18 cellular contexts compared by ENCODE assay signal in genomic region chr3:56930706-56931105, GRCh38.
DNase-seq lines count a peak whose midpoint lies in the region; ATAC-seq, FAIRE-seq and TF ChIP-seq lines count a peak whose summit lies in the region.
"Had no signal": no experiment of that assay in that cellular context is flagged by ENCODE, and none has a peak within 500 bp of the region (broad histone marks: within the 10 kb centered on the region; RNA-seq: fewer than 3 reads in every experiment).

No MANE protein-coding gene starts in this region.

- H3K27ac Mint-ChIP-seq in activated CD4-positive, alpha-beta memory T cell treated with anti-CD3 and anti-CD28 coated beads, Interleukin-2, amount 10 ng/mL, durations not matched to agents 7 days and 5 days: peak overlapping the region; percentile 4
- no peak overlapping the region for H3K27ac Mint-ChIP-seq in chondrocyte (ENCODE audit: unreplicated experiment)
- H3K27ac Mint-ChIP-seq: stimulated activated memory B cell treated with anti-CD40 and anti-IgM and Interleukin-4, amounts not matched to agents 10 μg/mL and 1 μg/mL and 100 μg/mL, for 72 hours had no signal

- H3K27me3 ChIP-seq in SK-N-SH (ENCODE audit: insufficient read depth): no peaks in the 10 kb centered on the region
- no peaks in the 10 kb centered on the region for H3K27me3 ChIP-seq in foreskin keratinocyte
- H3K27me3 ChIP-seq: right atrium auricular region had no signal

- 54% methylated on average over 5 of the region's 5 CpGs for WGBS in SK-N-SH (ENCODE audit: low lambda C conversion rate)

- peaks cover 44% of the 10 kb centered on the region for H3K4me1 Mint-ChIP-seq in activated CD4-positive, alpha-beta memory T cell treated with anti-CD3 and anti-CD28 coated beads, Interleukin-2, amount 10 ng/mL, durations not matched to agents 7 days and 5 days
- H3K4me1 Mint-ChIP-seq in chondrocyte (ENCODE audit: low read depth): peaks cover 14% of the 10 kb centered on the region
- H3K4me1 Mint-ChIP-seq: stimulated activated memory B cell treated with anti-CD40 and anti-IgM and Interleukin-4, amounts not matched to agents 10 μg/mL and 1 μg/mL and 100 μg/mL, for 72 hours had no signal

- no peaks in the 10 kb centered on the region for H4K20me1 ChIP-seq in SK-N-SH (ENCODE audit: insufficient read depth)

- no peak for TF ChIP-seq RAD21 in SK-N-SH (IDR thresholded peaks at IDR 0.05; ENCODE audit: low read length)

- H3K4me3 Mint-ChIP-seq in activated CD4-positive, alpha-beta memory T cell treated with anti-CD3 and anti-CD28 coated beads, Interleukin-2, amount 10 ng/mL, durations not matched to agents 7 days and 5 days: no peak overlapping the region
- H3K4me3 Mint-ChIP-seq in chondrocyte (ENCODE audit: unreplicated experiment): no peak overlapping the region
- H3K4me3 Mint-ChIP-seq: stimulated activated memory B cell treated with anti-CD40 and anti-IgM and Interleukin-4, amounts not matched to agents 10 μg/mL and 1 μg/mL and 100 μg/mL, for 72 hours had no signal

- H3K9me2 ChIP-seq in SK-N-SH: no peaks in the 10 kb centered on the region

- H3K4me2 ChIP-seq in SK-N-SH: no peak overlapping the region

- peaks cover 14% of the 10 kb centered on the region for H3K9me3 Mint-ChIP-seq in activated CD4-positive, alpha-beta memory T cell treated with anti-CD3 and anti-CD28 coated beads, Interleukin-2, amount 10 ng/mL, durations not matched to agents 7 days and 5 days
- peaks cover 4% of the 10 kb centered on the region for H3K9me3 Mint-ChIP-seq in chondrocyte (ENCODE audit: low read depth)

- H3F3A ChIP-seq in SK-N-SH (replicated peaks; ENCODE audit: insufficient read depth): peaks cover 9% of the 10 kb centered on the region

- TF ChIP-seq CTCF in SK-N-SH (IDR thresholded peaks at IDR 0.05) (no peak), foreskin keratinocyte (conservative IDR thresholded peaks at IDR 0.05) (no peak), chondrocyte (IDR thresholded peaks at IDR 0.05) (no peak)

- H3K9me3 ChIP-seq in SK-N-SH: no peaks in the 10 kb centered on the region
- H3K9me3 ChIP-seq: right atrium auricular region had no signal

- peaks cover 17% of the 10 kb centered on the region for H3K36me3 Mint-ChIP-seq in activated CD4-positive, alpha-beta memory T cell treated with anti-CD3 and anti-CD28 coated beads, Interleukin-2, amount 10 ng/mL, durations not matched to agents 7 days and 5 days (ENCODE audit: low read depth)
- H3K36me3 Mint-ChIP-seq in chondrocyte (ENCODE audit: low read depth): peaks cover 2% of the 10 kb centered on the region

- no peak for TF ChIP-seq EP300 in SK-N-SH (IDR thresholded peaks at IDR 0.05; ENCODE audit: borderline replicate concordance in 1 of 2, low read depth in 1 of 2, low read length in 1 of 2)

- POLR2A ChIA-PET in SK-N-SH (lab: Yijun Ruan, JAX): no interaction called here
- POLR2A ChIA-PET in activated CD4-positive, alpha-beta memory T cell treated with anti-CD3 and anti-CD28 coated beads, Interleukin-2, amount 10 ng/mL, durations not matched to agents 7 days and 5 days (lab: Charles Lee): no interaction called here

- ATAC-seq in SK-N-SH treated with all-trans-retinoic acid at 6 μM for 48 hours: no peak
- peak; percentile 84 for ATAC-seq in foreskin keratinocyte
- ATAC-seq in HG03354 (IDR thresholded peaks at IDR 0.05; ENCODE audit: poor library complexity, severe bottlenecking, unreplicated experiment): no peak
- no peak for ATAC-seq in GM18511 (IDR thresholded peaks at IDR 0.05; ENCODE audit: unreplicated experiment)
- ATAC-seq: HepG2; stimulated activated memory B cell treated with anti-CD40 and anti-IgM and Interleukin-4, amounts not matched to agents 10 μg/mL and 1 μg/mL and 100 μg/mL, for 72 hours had no signal

- DNase-seq in SK-N-SH (no peak), H54 (ENCODE audit: insufficient read length, low spot score) (peak; percentile 34), foreskin keratinocyte (peak; percentile 77 to 92), chondrocyte (ENCODE audit: low spot score) (no peak)
- DNase-seq in activated CD4-positive, alpha-beta memory T cell treated with anti-CD3 and anti-CD28 coated beads, Interleukin-2, amount 10 ng/mL, durations not matched to agents 7 days and 5 days: no peak
- DNase-seq: 8988T; effector CD8-positive, alpha-beta T cell; foreskin melanocyte; GF-D8; NCI-H1048; NCI-H2171 treated with DMSO at 0.1 percent for 48 hours had no signal

- no peaks in the 10 kb centered on the region for H3K36me3 ChIP-seq in SK-N-SH (replicated peaks in 1 of 2; ENCODE audit: control insufficient read depth in 1 of 2, insufficient read depth in 2 of 2, low read length in 1 of 2)
- H3K36me3 ChIP-seq: right atrium auricular region had no signal

- no peak overlapping the region for H2AFZ ChIP-seq in SK-N-SH (ENCODE audit: low read depth)

- H3K27ac ChIP-seq in SK-N-SH (ENCODE audit: low read depth in 2 of 2, low read length in 1 of 2) (no peak overlapping the region), foreskin keratinocyte (peak overlapping the region; percentile 78)
- H3K27ac ChIP-seq: right atrium auricular region had no signal

- peak; percentile 66 for FAIRE-seq in H54 (lab: Jason Lieb, UNC)
- FAIRE-seq: HepG2 had no signal

- no peaks in the 10 kb centered on the region for H3K79me2 ChIP-seq in SK-N-SH (ENCODE audit: insufficient read depth)

- no peak for TF ChIP-seq POLR2A in H54 (IDR thresholded peaks at IDR 0.05; ENCODE audit: low read depth, low read length)

- CTCF ChIA-PET in SK-N-SH (lab: Yijun Ruan, JAX): interaction anchor here (1.3 kb wide), 1 partner anchor 58 kb away, joined by 3 read pairs; no protein-coding TSS in a partner anchor
- CTCF ChIA-PET in activated CD4-positive, alpha-beta memory T cell treated with anti-CD3 and anti-CD28 coated beads, Interleukin-2, amount 10 ng/mL, durations not matched to agents 7 days and 5 days (lab: Charles Lee): no interaction called here

- H3K27me3 Mint-ChIP-seq in activated CD4-positive, alpha-beta memory T cell treated with anti-CD3 and anti-CD28 coated beads, Interleukin-2, amount 10 ng/mL, durations not matched to agents 7 days and 5 days: no peaks in the 10 kb centered on the region
- no peaks in the 10 kb centered on the region for H3K27me3 Mint-ChIP-seq in chondrocyte (ENCODE audit: low read depth)
- H3K27me3 Mint-ChIP-seq: stimulated activated memory B cell treated with anti-CD40 and anti-IgM and Interleukin-4, amounts not matched to agents 10 μg/mL and 1 μg/mL and 100 μg/mL, for 72 hours had no signal

- H3K4me1 ChIP-seq in SK-N-SH (ENCODE audit: control insufficient read depth in 1 of 2, insufficient read depth in 2 of 2, low read depth in 1 of 2, low read length in 1 of 2) (peaks cover 6 to 19% of the 10 kb centered on the region in 2 experiments; a peak in 2 of 4 replicates), foreskin keratinocyte (peaks cover 39% of the 10 kb centered on the region)

- no peak overlapping the region for H3K4me3 ChIP-seq in SK-N-SH (ENCODE audit: low read depth in 2 of 2, low read length in 1 of 2)
- H3K4me3 ChIP-seq: lung, right atrium auricular region had no signal

- H3K9ac ChIP-seq in SK-N-SH: no peak overlapping the region

TF ChIP-seq in SK-N-SH, 30 proteins besides CTCF, POLR2A, EP300 and RAD21:
- no peak for TF ChIP-seq FOXM1 (IDR thresholded peaks at IDR 0.05; ENCODE audit: low read depth)
- peak; percentile 38; the same call in 1 of the 2 replicates for TF ChIP-seq FOSL2 (IDR thresholded peaks at IDR 0.05; ENCODE audit: borderline replicate concordance, low read depth)
- TF ChIP-seq PBX3 (IDR thresholded peaks at IDR 0.05): 0 out of 2 replicates have a peak, but pooled peaks have one; percentile 22
- peak; percentile 69 for TF ChIP-seq TCF12 (IDR thresholded peaks at IDR 0.05)
- TF ChIP-seq JUND (IDR thresholded peaks at IDR 0.05): peak; percentile 22; the same call in 1 of the 2 replicates
- TF ChIP-seq GATA2 (CRISPR knock-in tag; IDR thresholded peaks at IDR 0.05): no peak

TF ChIP-seq in SK-N-SH treated with all-trans-retinoic acid at 6 μM for 48 hours, 23 proteins besides CTCF, POLR2A, EP300 and RAD21 (continues in another document):
- TF ChIP-seq, protein P1, sequence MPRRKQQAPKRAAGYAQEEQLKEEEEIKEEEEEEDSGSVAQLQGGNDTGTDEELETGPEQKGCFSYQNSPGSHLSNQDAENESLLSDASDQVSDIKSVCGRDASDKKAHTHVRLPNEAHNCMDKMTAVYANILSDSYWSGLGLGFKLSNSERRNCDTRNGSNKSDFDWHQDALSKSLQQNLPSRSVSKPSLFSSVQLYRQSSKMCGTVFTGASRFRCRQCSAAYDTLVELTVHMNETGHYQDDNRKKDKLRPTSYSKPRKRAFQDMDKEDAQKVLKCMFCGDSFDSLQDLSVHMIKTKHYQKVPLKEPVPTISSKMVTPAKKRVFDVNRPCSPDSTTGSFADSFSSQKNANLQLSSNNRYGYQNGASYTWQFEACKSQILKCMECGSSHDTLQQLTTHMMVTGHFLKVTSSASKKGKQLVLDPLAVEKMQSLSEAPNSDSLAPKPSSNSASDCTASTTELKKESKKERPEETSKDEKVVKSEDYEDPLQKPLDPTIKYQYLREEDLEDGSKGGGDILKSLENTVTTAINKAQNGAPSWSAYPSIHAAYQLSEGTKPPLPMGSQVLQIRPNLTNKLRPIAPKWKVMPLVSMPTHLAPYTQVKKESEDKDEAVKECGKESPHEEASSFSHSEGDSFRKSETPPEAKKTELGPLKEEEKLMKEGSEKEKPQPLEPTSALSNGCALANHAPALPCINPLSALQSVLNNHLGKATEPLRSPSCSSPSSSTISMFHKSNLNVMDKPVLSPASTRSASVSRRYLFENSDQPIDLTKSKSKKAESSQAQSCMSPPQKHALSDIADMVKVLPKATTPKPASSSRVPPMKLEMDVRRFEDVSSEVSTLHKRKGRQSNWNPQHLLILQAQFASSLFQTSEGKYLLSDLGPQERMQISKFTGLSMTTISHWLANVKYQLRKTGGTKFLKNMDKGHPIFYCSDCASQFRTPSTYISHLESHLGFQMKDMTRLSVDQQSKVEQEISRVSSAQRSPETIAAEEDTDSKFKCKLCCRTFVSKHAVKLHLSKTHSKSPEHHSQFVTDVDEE (CRISPR knock-in tag; IDR thresholded peaks at IDR 0.05): no peak
- TF ChIP-seq CSRNP3 (CRISPR knock-in tag; IDR thresholded peaks at IDR 0.05) (no peak), RARB (CRISPR knock-in tag; IDR thresholded peaks at IDR 0.05) (no peak), CSDC2 (CRISPR knock-in tag; IDR thresholded peaks at IDR 0.05) (no peak), TOX (CRISPR knock-in tag; IDR thresholded peaks at IDR 0.05; ENCODE audit: borderline replicate concordance) (no peak)

Comparison
In these comparisons a context has a peak if more than half of its experiments do, and no peak if none do; other contexts are left out.
1. DNase-seq: peak in H54 (single experiment) and foreskin keratinocyte (2 of 2); none in SK-N-SH (single experiment), activated CD4-positive, alpha-beta memory T cell treated with anti-CD3 and anti-CD28 coated beads, Interleukin-2, amount 10 ng/mL, durations not matched to agents 7 days and 5 days (single experiment) and chondrocyte (single experiment).